In genomic region chr5:95818181-95819147, GRCh38 we compare ENCODE assay signal across 8 cellular contexts. TPM values are rescaled to one million over a fixed set of nuclear protein-coding genes. Genes with fewer than 3 reads are reported as not detected.
DNase-seq lines count a peak whose midpoint lies in the region; ATAC-seq and TF ChIP-seq lines count a peak whose summit lies in the region.

No MANE protein-coding gene starts in this region.

- H3K4me2 ChIP-seq in parathyroid adenoma (ENCODE audit: low read length) = peak overlapping the region; percentile 49
- H3K4me2 ChIP-seq in MM.1S (ENCODE audit: low read depth, low read length) = no peak overlapping the region

- H3F3A ChIP-seq in MM.1S (ENCODE audit: insufficient read depth, low read length) = peaks cover 17% of the 10 kb centered on the region

- H3K4me3 ChIP-seq in GM08714 (ENCODE audit: low read length) (peak overlapping the region; percentile 76; the same call in 1 of the 2 replicates), epithelial cell of proximal tubule (ENCODE audit: low read depth, low read length) (peak overlapping the region; percentile 100), parathyroid adenoma (ENCODE audit: low read depth, low read length) (no peak overlapping the region), tibial nerve (peak overlapping the region in 2 of 4 donors; percentile 17 to 32), MM.1S (ENCODE audit: low read length) (no peak overlapping the region)

- H3K9me3 ChIP-seq in parathyroid adenoma (ENCODE audit: control insufficient read depth, low read length) (no peaks in the 10 kb centered on the region), tibial nerve (no peaks in the 10 kb centered on the region), MM.1S (replicated peaks; ENCODE audit: insufficient read depth, low read length) (no peaks in the 10 kb centered on the region)

- peak in 1 of 2 donors; percentile 36 for TF ChIP-seq EP300 in tibial nerve (IDR thresholded peaks at IDR 0.05)

- H3K79me2 ChIP-seq in parathyroid adenoma (peaks cover 18% of the 10 kb centered on the region), MM.1S (ENCODE audit: low read length) (peaks cover 75% of the 10 kb centered on the region)

- WGBS in tibial nerve, 2 donors = 66 to 69% methylated on average over 14 of the region's 14 CpGs

- H3K36me3 ChIP-seq in parathyroid adenoma (ENCODE audit: control insufficient read depth, insufficient read depth, low read length) (no peaks in the 10 kb centered on the region), tibial nerve (peaks cover 0 to 20% (median 0%) of the 10 kb centered on the region in 3 donors), MM.1S (replicated peaks; ENCODE audit: insufficient read depth, low read length) (no peaks in the 10 kb centered on the region)

- H3K27ac ChIP-seq in parathyroid adenoma = peak overlapping the region; percentile 30
- H3K27ac ChIP-seq in tibial nerve = peak overlapping the region in 1 of 4 donors; percentile 51
- no peak overlapping the region for H3K27ac ChIP-seq in MM.1S (ENCODE audit: low read length)

- H4K20me1 ChIP-seq in MM.1S (ENCODE audit: insufficient read depth, low read length) = no peaks in the 10 kb centered on the region

- no peak overlapping the region for H3K9ac ChIP-seq in parathyroid adenoma
- no peak overlapping the region for H3K9ac ChIP-seq in MM.1S (ENCODE audit: low read length)

- no peak for TF ChIP-seq POLR2A in tibial nerve (IDR thresholded peaks at IDR 0.05)

- H3K27me3 ChIP-seq in parathyroid adenoma (ENCODE audit: control insufficient read depth, insufficient read depth, low read length) (no peaks in the 10 kb centered on the region), tibial nerve (no peaks in the 10 kb centered on the region), MM.1S (replicated peaks; ENCODE audit: insufficient read depth, low read length) (no peaks in the 10 kb centered on the region)

- no peaks in the 10 kb centered on the region for H3K9me2 ChIP-seq in MM.1S (replicated peaks; ENCODE audit: insufficient read depth, low read length)

- H2AFZ ChIP-seq in parathyroid adenoma (no peak overlapping the region), MM.1S (ENCODE audit: low read length) (no peak overlapping the region)

- TF ChIP-seq CTCF in epithelial cell of proximal tubule (conservative IDR thresholded peaks at IDR 0.05; ENCODE audit: low read depth, low read length) = peak; percentile 17
- TF ChIP-seq CTCF in parathyroid adenoma (IDR thresholded peaks at IDR 0.05) = no peak
- no peak for TF ChIP-seq CTCF in tibial nerve (IDR thresholded peaks at IDR 0.05)
- no peak for TF ChIP-seq CTCF in MM.1S (IDR thresholded peaks at IDR 0.05; ENCODE audit: low read length)

- ATAC-seq in GM21528 (IDR thresholded peaks at IDR 0.05; ENCODE audit: low FRiP score, unreplicated experiment) = no peak

- DNase-seq in OCI-M1 (lab: John Stamatoyannopoulos, UW) (peak; percentile 24), epithelial cell of proximal tubule (ENCODE audit: low read depth) (no peak), tibial nerve (ENCODE audit: low spot score in 2 of 2) (no peak), occipital lobe (lab: John Stamatoyannopoulos, UW) (no peak), MM.1S (no peak)

- H3K4me1 ChIP-seq in parathyroid adenoma = peaks cover 44% of the 10 kb centered on the region
- peaks cover 0 to 38% (median 5%) of the 10 kb centered on the region in 4 donors for H3K4me1 ChIP-seq in tibial nerve
- peaks cover 5% of the 10 kb centered on the region; the same call in 1 of the 2 replicates for H3K4me1 ChIP-seq in MM.1S (ENCODE audit: low read length)

RNA-seq across cellular contexts. Expression of gene GLRX, which starts 4.1 kb away (rescaled TPM):
- 147 and 181 TPM in 2 replicates for total RNA-seq in epithelial cell of proximal tubule
- total RNA-seq in tibial nerve = 10 to 100 TPM; 15.3 to 72.0 (median 40.4) TPM
- total RNA-seq in occipital lobe = 9.8 TPM

Comparison
In these comparisons a context has a peak if more than half of its experiments do, and no peak if none do; other contexts are left out.
1. H3K4me3 ChIP-seq: peak in GM08714 (single experiment) and epithelial cell of proximal tubule (single experiment); none in parathyroid adenoma (single experiment) and MM.1S (single experiment).